Comparison of ENCODE assay signal across 19 cellular contexts in the genomic region with DNA sequence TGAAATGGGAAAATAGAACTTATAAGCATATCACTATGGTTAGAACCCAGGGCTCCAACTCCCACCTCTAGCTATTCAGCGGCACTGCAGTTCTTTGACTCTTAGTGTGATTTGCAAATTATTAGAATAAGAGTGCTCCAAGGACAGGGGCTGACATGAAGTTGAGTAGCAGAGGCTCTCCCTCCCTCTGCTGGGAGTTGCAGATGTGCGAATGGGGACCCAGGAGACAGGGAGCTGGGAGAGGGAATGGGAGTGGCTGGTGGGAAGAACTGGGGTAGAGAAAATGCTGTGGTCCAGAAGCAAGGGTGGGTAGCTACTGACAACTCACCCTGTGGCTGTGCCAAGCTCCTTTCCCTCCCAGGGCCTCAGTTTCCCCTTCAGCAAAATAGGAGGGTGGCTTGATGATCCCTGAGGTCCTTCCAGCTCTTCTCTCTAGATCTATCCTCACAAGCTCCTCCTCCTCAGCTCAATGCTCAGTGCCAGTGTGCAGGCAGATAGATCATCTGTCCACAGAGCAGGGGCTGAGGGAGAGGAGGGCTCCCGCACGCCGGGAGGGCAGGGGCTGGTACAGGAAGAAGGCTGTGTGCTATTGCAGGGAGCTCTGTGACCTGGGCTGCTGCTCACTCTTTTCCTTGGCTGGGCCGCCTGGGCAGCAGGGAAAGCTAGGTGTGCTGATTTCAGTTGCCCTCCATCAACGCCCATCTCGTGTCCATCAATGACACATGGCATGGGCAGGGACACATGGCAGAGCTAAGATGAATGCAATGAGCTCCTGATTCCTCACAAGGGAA.
DNase-seq lines count a peak whose midpoint lies in the region; ATAC-seq and TF ChIP-seq lines count a peak whose summit lies in the region.
"Had no signal": no experiment of that assay in that cellular context is flagged by ENCODE, and none has a peak within 500 bp of the region (broad histone marks: within the 10 kb centered on the region; RNA-seq: fewer than 3 reads in every experiment).

No MANE protein-coding gene starts in this region.

- no peak for ATAC-seq in foreskin keratinocyte
- ATAC-seq: A549; CD8-positive, alpha-beta T cell had no signal

- no peaks in the 10 kb centered on the region for H3K9me3 Mint-ChIP-seq in dendritic cell treated with granulocyte-macrophage colony-stimulating factor and Interleukin-4, amounts not matched to agents 40 ng/mL and 50 ng/mL, for 4 days
- H3K9me3 Mint-ChIP-seq in activated T-helper 2 cell treated with anti-CD3 and anti-CD28 coated beads, Interferon-gamma antibody, Interleukin-2, Interleukin-4, amounts not matched to agents 10 μg/mL and 5 μg/mL and 100 μg/mL, durations not matched to agents 14 hours and 24 hours and 36 hours = no peaks in the 10 kb centered on the region
- H3K9me3 Mint-ChIP-seq: CD4-positive, alpha-beta T cell; CD8-positive, alpha-beta T cell had no signal

- no peaks in the 10 kb centered on the region for H3K36me3 Mint-ChIP-seq in dendritic cell treated with granulocyte-macrophage colony-stimulating factor and Interleukin-4, amounts not matched to agents 40 ng/mL and 50 ng/mL, for 4 days (ENCODE audit: low read depth)
- H3K36me3 Mint-ChIP-seq in activated T-helper 2 cell treated with anti-CD3 and anti-CD28 coated beads, Interferon-gamma antibody, Interleukin-2, Interleukin-4, amounts not matched to agents 10 μg/mL and 5 μg/mL and 100 μg/mL, durations not matched to agents 14 hours and 24 hours and 36 hours (ENCODE audit: low read depth) = no peaks in the 10 kb centered on the region
- H3K36me3 Mint-ChIP-seq: CD8-positive, alpha-beta T cell had no signal

- H4K20me1 ChIP-seq in osteoblast (ENCODE audit: insufficient read depth, low read length) = no peaks in the 10 kb centered on the region

- H3K27me3 ChIP-seq in osteoblast (ENCODE audit: insufficient read depth, low read length) (peaks cover 16% of the 10 kb centered on the region), foreskin keratinocyte (peaks cover 16% of the 10 kb centered on the region)

- H3K4me3 Mint-ChIP-seq in dendritic cell treated with granulocyte-macrophage colony-stimulating factor and Interleukin-4, amounts not matched to agents 40 ng/mL and 50 ng/mL, for 4 days = no peak overlapping the region
- H3K4me3 Mint-ChIP-seq in activated T-helper 2 cell treated with anti-CD3 and anti-CD28 coated beads, Interferon-gamma antibody, Interleukin-2, Interleukin-4, amounts not matched to agents 10 μg/mL and 5 μg/mL and 100 μg/mL, durations not matched to agents 14 hours and 24 hours and 36 hours (ENCODE audit: low read depth) = no peak overlapping the region
- H3K4me3 Mint-ChIP-seq: B cell; CD4-positive, alpha-beta T cell; CD8-positive, alpha-beta T cell had no signal

- peaks cover 44% of the 10 kb centered on the region for H3K4me1 Mint-ChIP-seq in dendritic cell treated with granulocyte-macrophage colony-stimulating factor and Interleukin-4, amounts not matched to agents 40 ng/mL and 50 ng/mL, for 4 days (ENCODE audit: low read depth)
- no peaks in the 10 kb centered on the region for H3K4me1 Mint-ChIP-seq in activated T-helper 2 cell treated with anti-CD3 and anti-CD28 coated beads, Interferon-gamma antibody, Interleukin-2, Interleukin-4, amounts not matched to agents 10 μg/mL and 5 μg/mL and 100 μg/mL, durations not matched to agents 14 hours and 24 hours and 36 hours (ENCODE audit: low read depth)
- H3K4me1 Mint-ChIP-seq: B cell had no signal

- no peak overlapping the region for H3K4me3 ChIP-seq in osteoblast (ENCODE audit: insufficient read depth, low read length)
- H3K4me3 ChIP-seq: A549; BLaER1 treated with 17β-estradiol and CSF1 and Interleukin-3, amounts not matched to agents 10 nM and 100 nM had no signal

- no peak overlapping the region for H3K4me2 ChIP-seq in osteoblast (ENCODE audit: insufficient read depth, low read length)
- H3K4me2 ChIP-seq: A549; BLaER1 treated with 17β-estradiol and CSF1 and Interleukin-3, amounts not matched to agents 10 nM and 100 nM had no signal

- H3K36me3 ChIP-seq in osteoblast (ENCODE audit: insufficient read depth, low read length) = no peaks in the 10 kb centered on the region
- H3K36me3 ChIP-seq: BLaER1 treated with 17β-estradiol and CSF1 and Interleukin-3, amounts not matched to agents 10 nM and 100 nM had no signal

- H3K27me3 Mint-ChIP-seq in dendritic cell treated with granulocyte-macrophage colony-stimulating factor and Interleukin-4, amounts not matched to agents 40 ng/mL and 50 ng/mL, for 4 days = peaks cover 36% of the 10 kb centered on the region
- peaks cover 3% of the 10 kb centered on the region for H3K27me3 Mint-ChIP-seq in activated T-helper 2 cell treated with anti-CD3 and anti-CD28 coated beads, Interferon-gamma antibody, Interleukin-2, Interleukin-4, amounts not matched to agents 10 μg/mL and 5 μg/mL and 100 μg/mL, durations not matched to agents 14 hours and 24 hours and 36 hours (ENCODE audit: low read depth)

- DNase-seq in NCI-H82 (lab: John Stamatoyannopoulos, UW) = peak; percentile 10
- no peak for DNase-seq in NCI-H82 treated with DMSO at 0.1 percent for 48 hours (lab: John Stamatoyannopoulos, UW; ENCODE audit: unreplicated experiment)
- peak; percentile 35 for DNase-seq in left kidney (ENCODE audit: low read depth, low spot score)
- peak; percentile 72 for DNase-seq in osteoblast (ENCODE audit: insufficient read length, low spot score, missing footprints)
- DNase-seq in activated T-helper 2 cell treated with anti-CD3 and anti-CD28 coated beads, Interferon-gamma antibody, Interleukin-2, Interleukin-4, amounts not matched to agents 10 μg/mL and 5 μg/mL and 100 μg/mL, durations not matched to agents 14 hours and 24 hours and 36 hours (ENCODE audit: low spot score) = no peak
- no peak for DNase-seq in foreskin keratinocyte
- DNase-seq: AML-193; Caco-2; Calu3; CD4-positive, alpha-beta T cell; CD8-positive, alpha-beta T cell; DMS79 treated with DMSO at 0.1 percent for 48 hours; GF-D8 had no signal

- H2AFZ ChIP-seq in osteoblast (ENCODE audit: low read length) = no peak overlapping the region

- H3K9me3 ChIP-seq in osteoblast (ENCODE audit: low read depth, low read length) = no peaks in the 10 kb centered on the region
- H3K9me3 ChIP-seq: A549; BLaER1 treated with 17β-estradiol and CSF1 and Interleukin-3, amounts not matched to agents 10 nM and 100 nM; Caco-2 had no signal

- intact Hi-C loops in dendritic cell treated with granulocyte-macrophage colony-stimulating factor and Interleukin-4, amounts not matched to agents 40 ng/mL and 50 ng/mL, for 4 days (cut with micrococcal nuclease) = no loop called here
- intact Hi-C loops in activated T-helper 2 cell treated with anti-CD3 and anti-CD28 coated beads, Interferon-gamma antibody, Interleukin-2, Interleukin-4, amounts not matched to agents 10 μg/mL and 5 μg/mL and 100 μg/mL, durations not matched to agents 14 hours and 24 hours and 36 hours (cut with micrococcal nuclease) = loop anchor here (10.0 kb wide), 1 partner anchor 475 kb away; no protein-coding TSS in a partner anchor

- peak overlapping the region; percentile 25 for H3K27ac Mint-ChIP-seq in dendritic cell treated with granulocyte-macrophage colony-stimulating factor and Interleukin-4, amounts not matched to agents 40 ng/mL and 50 ng/mL, for 4 days
- no peak overlapping the region for H3K27ac Mint-ChIP-seq in activated T-helper 2 cell treated with anti-CD3 and anti-CD28 coated beads, Interferon-gamma antibody, Interleukin-2, Interleukin-4, amounts not matched to agents 10 μg/mL and 5 μg/mL and 100 μg/mL, durations not matched to agents 14 hours and 24 hours and 36 hours
- H3K27ac Mint-ChIP-seq: B cell; CD4-positive, alpha-beta T cell; CD8-positive, alpha-beta T cell had no signal

- TF ChIP-seq CTCF in osteoblast (IDR thresholded peaks at IDR 0.05; ENCODE audit: extremely low read depth, low read depth, low read length) (no peak), foreskin keratinocyte (conservative IDR thresholded peaks at IDR 0.05) (no peak)

- H3K4me1 ChIP-seq in osteoblast (ENCODE audit: insufficient read depth, low read length) = peaks cover 11% of the 10 kb centered on the region
- no peaks in the 10 kb centered on the region for H3K4me1 ChIP-seq in foreskin keratinocyte
- H3K4me1 ChIP-seq: A549, Caco-2 had no signal

- no peaks in the 10 kb centered on the region for H3K79me2 ChIP-seq in osteoblast (ENCODE audit: insufficient read depth, low read length)

- H3K27ac ChIP-seq in osteoblast (ENCODE audit: low read depth, low read length) (no peak overlapping the region), foreskin keratinocyte (no peak overlapping the region)
- H3K27ac ChIP-seq: 22Rv1; A549; BLaER1 treated with 17β-estradiol and CSF1 and Interleukin-3, amounts not matched to agents 10 nM and 100 nM; C4-2B had no signal

Comparison
In these comparisons a context has a peak if more than half of its experiments do, and no peak if none do; other contexts are left out.
1. DNase-seq: peak in NCI-H82 (single experiment), left kidney (single experiment) and osteoblast (single experiment); none in NCI-H82 treated with DMSO at 0.1 percent for 48 hours (single experiment), activated T-helper 2 cell treated with anti-CD3 and anti-CD28 coated beads, Interferon-gamma antibody, Interleukin-2, Interleukin-4, amounts not matched to agents 10 μg/mL and 5 μg/mL and 100 μg/mL, durations not matched to agents 14 hours and 24 hours and 36 hours (single experiment) and foreskin keratinocyte (0 of 2).